In genomic region chr20:62202083-62202395, GRCh38 we compare ENCODE assay signal across 19 cellular contexts. TPM values are rescaled to one million over a fixed set of nuclear protein-coding genes. Genes with fewer than 3 reads are reported as not detected.
A peak's percentile ranks its signal among the peaks of the same experiment; 100 is the strongest.
DNase-seq lines count a peak whose midpoint lies in the region; ATAC-seq and TF ChIP-seq lines count a peak whose summit lies in the region.
"Had no signal": no experiment of that assay in that cellular context is flagged by ENCODE, and none has a peak within 500 bp of the region (broad histone marks: within the 10 kb centered on the region; RNA-seq: fewer than 3 reads in every experiment).

No MANE protein-coding gene starts in this region.

- H3K4me3 Mint-ChIP-seq in activated B cell treated with CpG ODN at 0.5 μM for 24 hours (peak overlapping the region; percentile 75), naive B cell (peak overlapping the region in 5 of 8 donors; percentile 20 to 79 (median 69))
- H3K4me3 Mint-ChIP-seq: activated CD8-positive, alpha-beta memory T cell treated with anti-CD3 and anti-CD28 coated beads, Interleukin-2, amount 10 ng/mL, durations not matched to agents 7 days and 5 days; CD4-positive, alpha-beta T cell; natural killer cell treated with Interleukin-12 subunit alpha and Interleukin-12 subunit beta and Interleukin-15 and Interleukin-18, amount 100 ng/mL, for 72 hours; WTC11 had no signal

- no peak for TF ChIP-seq CTCF in activated B cell treated with CpG ODN at 0.5 μM for 24 hours (IDR thresholded peaks at IDR 0.05)

- POLR2A ChIA-PET in activated B cell treated with CpG ODN at 0.5 μM for 24 hours (lab: Charles Lee) = interaction anchor here (0.6 to 1.0 kb wide), 2 partner anchors 9 to 36 kb away, joined by 3 read pairs; no protein-coding TSS in a partner anchor

- H3K27ac Mint-ChIP-seq in activated B cell treated with CpG ODN at 0.5 μM for 24 hours (no peak overlapping the region), naive B cell (peak overlapping the region in 1 of 6 donors; percentile 72)
- H3K27ac Mint-ChIP-seq: activated CD8-positive, alpha-beta memory T cell treated with anti-CD3 and anti-CD28 coated beads, Interleukin-2, amount 10 ng/mL, durations not matched to agents 7 days and 5 days; CD4-positive, alpha-beta T cell; natural killer cell treated with Interleukin-12 subunit alpha and Interleukin-12 subunit beta and Interleukin-15 and Interleukin-18, amount 100 ng/mL, for 72 hours; WTC11 had no signal

- ATAC-seq in GM18505 (IDR thresholded peaks at IDR 0.05; ENCODE audit: unreplicated experiment) (peak; percentile 30), HG03354 (IDR thresholded peaks at IDR 0.05; ENCODE audit: poor library complexity, severe bottlenecking, unreplicated experiment) (peak; percentile 28), activated B cell treated with CpG ODN at 0.5 μM for 24 hours (ENCODE audit: low read depth) (peak; percentile 19), naive B cell (ENCODE audit: low read depth in 2 of 2) (no peak)
- ATAC-seq: activated CD8-positive, alpha-beta memory T cell treated with anti-CD3 and anti-CD28 coated beads, Interleukin-2, amount 10 ng/mL, durations not matched to agents 7 days and 5 days; natural killer cell treated with Interleukin-12 subunit alpha and Interleukin-12 subunit beta and Interleukin-15 and Interleukin-18, amount 100 ng/mL, for 72 hours; WTC11 had no signal

- CTCF ChIA-PET in activated B cell treated with CpG ODN at 0.5 μM for 24 hours (lab: Charles Lee) = interaction anchor here (0.6 kb wide), 1 partner anchor 78 kb away, joined by 3 read pairs; no protein-coding TSS in a partner anchor

- H3K9me3 Mint-ChIP-seq in activated B cell treated with CpG ODN at 0.5 μM for 24 hours = no peaks in the 10 kb centered on the region
- no peaks in the 10 kb centered on the region for H3K9me3 Mint-ChIP-seq in naive B cell
- H3K9me3 Mint-ChIP-seq: CD4-positive, alpha-beta T cell; natural killer cell treated with Interleukin-12 subunit alpha and Interleukin-12 subunit beta and Interleukin-15 and Interleukin-18, amount 100 ng/mL, for 72 hours; WTC11 had no signal

- H3K4me1 Mint-ChIP-seq in activated B cell treated with CpG ODN at 0.5 μM for 24 hours (peaks cover 33% of the 10 kb centered on the region), naive B cell (peaks cover 18 to 32% (median 26%) of the 10 kb centered on the region in 3 donors)
- H3K4me1 Mint-ChIP-seq: activated CD8-positive, alpha-beta memory T cell treated with anti-CD3 and anti-CD28 coated beads, Interleukin-2, amount 10 ng/mL, durations not matched to agents 7 days and 5 days; WTC11 had no signal

- DNase-seq in activated B cell treated with CpG ODN at 0.5 μM for 24 hours (no peak), naive B cell (no peak), SHP77 treated with DMSO at 0.1 percent for 48 hours (lab: John Stamatoyannopoulos, UW) (no peak), cerebellar cortex (ENCODE audit: low spot score) (no peak), DMS 273 treated with DMSO at 0.1 percent for 48 hours (lab: John Stamatoyannopoulos, UW) (no peak)
- DNase-seq: activated CD8-positive, alpha-beta memory T cell treated with anti-CD3 and anti-CD28 coated beads, Interleukin-2, amount 10 ng/mL, durations not matched to agents 7 days and 5 days; activated naive CD4-positive, alpha-beta T cell treated with Interleukin-2 at 50 U/mL for 16 hours; brain microvascular endothelial cell; CD4-positive, alpha-beta T cell; OCI-M1; stimulated activated CD4-positive, alpha-beta T cell treated with anti-CD3 and anti-CD28 coated beads, Interleukin-15, amount 100 ng/mL, for 24 hours; substantia nigra had no signal

- no peak for TF ChIP-seq POLR2A in GM18505 (IDR thresholded peaks at IDR 0.05; ENCODE audit: borderline replicate concordance, extremely low read depth, insufficient read depth, insufficient read length)

- intact Hi-C loops in activated B cell treated with CpG ODN at 0.5 μM for 24 hours (cut with micrococcal nuclease) = loop anchor here (5.0 kb wide), 1 partner anchor 35 kb away; the partner anchor contains the start of gene OSBPL2

- H3K36me3 Mint-ChIP-seq in activated B cell treated with CpG ODN at 0.5 μM for 24 hours (ENCODE audit: low read depth) = peaks cover 50% of the 10 kb centered on the region
- H3K36me3 Mint-ChIP-seq in naive B cell = peaks cover 4 to 8% of the 10 kb centered on the region in 2 donors

- no peaks in the 10 kb centered on the region for H3K27me3 Mint-ChIP-seq in activated B cell treated with CpG ODN at 0.5 μM for 24 hours
- H3K27me3 Mint-ChIP-seq in naive B cell = no peaks in the 10 kb centered on the region
- H3K27me3 Mint-ChIP-seq: activated CD8-positive, alpha-beta memory T cell treated with anti-CD3 and anti-CD28 coated beads, Interleukin-2, amount 10 ng/mL, durations not matched to agents 7 days and 5 days; CD4-positive, alpha-beta T cell; natural killer cell treated with Interleukin-12 subunit alpha and Interleukin-12 subunit beta and Interleukin-15 and Interleukin-18, amount 100 ng/mL, for 72 hours had no signal

RNA-seq across cellular contexts. Expression of gene HRH3, which starts 18.0 kb away (rescaled TPM):
- total RNA-seq in activated B cell treated with CpG ODN at 0.5 μM for 24 hours = not detected in 2 replicates
- polyA plus RNA-seq in naive B cell (ENCODE audit: low read depth in 6 of 6) = not detected
- total RNA-seq: activated CD8-positive, alpha-beta memory T cell treated with anti-CD3 and anti-CD28 coated beads, Interleukin-2, amount 10 ng/mL, durations not matched to agents 7 days and 5 days; CD4-positive, alpha-beta T cell; G401; liver; natural killer cell treated with Interleukin-12 subunit alpha and Interleukin-12 subunit beta and Interleukin-15 and Interleukin-18, amount 100 ng/mL, for 72 hours; psoas muscle had no signal
- polyA plus RNA-seq: liver had no signal

RNA-seq across cellular contexts. Expression of gene MTG2, which starts 19.2 kb away (rescaled TPM):
- 40.8 and 46.8 TPM in 2 replicates for total RNA-seq in activated B cell treated with CpG ODN at 0.5 μM for 24 hours
- 10 to 100 TPM; 12.7 to 19.1 (median 16.3) TPM for polyA plus RNA-seq in naive B cell (ENCODE audit: low read depth in 6 of 6)

RNA-seq across cellular contexts. Expression of gene OSBPL2, which starts 36.3 kb away (rescaled TPM):
- 40.3 and 43.0 TPM in 2 replicates for total RNA-seq in activated B cell treated with CpG ODN at 0.5 μM for 24 hours
- 10 to 100 TPM; 15.8 to 29.5 (median 17.7) TPM for polyA plus RNA-seq in naive B cell (ENCODE audit: low read depth in 6 of 6)

RNA-seq across cellular contexts. Expression of gene SS18L1, which starts 58.5 kb away (rescaled TPM):
- 9.0 and 9.1 TPM in 2 replicates for total RNA-seq in activated B cell treated with CpG ODN at 0.5 μM for 24 hours
- 1 to 10 TPM in 3 of 6 donors, under 1 TPM in 2, not detected in 1; 0.41 to 1.7 (median 1.2) TPM for polyA plus RNA-seq in naive B cell (ENCODE audit: low read depth in 6 of 6)

RNA-seq across cellular contexts. Expression of gene PSMA7, which starts 58.8 kb away (rescaled TPM):
- 241 and 260 TPM in 2 replicates for total RNA-seq in activated B cell treated with CpG ODN at 0.5 μM for 24 hours
- 100 to 1,000 TPM; 367 to 572 (median 436) TPM for polyA plus RNA-seq in naive B cell (ENCODE audit: low read depth in 6 of 6)

Comparison
In these comparisons a context has a peak if more than half of its experiments do, and no peak if none do; other contexts are left out.
1. ATAC-seq: peak in GM18505 (single experiment), HG03354 (single experiment) and activated B cell treated with CpG ODN at 0.5 μM for 24 hours (single experiment); none in naive B cell (0 of 2).